ENCODE assay signal across 14 cellular contexts in the genomic region with DNA sequence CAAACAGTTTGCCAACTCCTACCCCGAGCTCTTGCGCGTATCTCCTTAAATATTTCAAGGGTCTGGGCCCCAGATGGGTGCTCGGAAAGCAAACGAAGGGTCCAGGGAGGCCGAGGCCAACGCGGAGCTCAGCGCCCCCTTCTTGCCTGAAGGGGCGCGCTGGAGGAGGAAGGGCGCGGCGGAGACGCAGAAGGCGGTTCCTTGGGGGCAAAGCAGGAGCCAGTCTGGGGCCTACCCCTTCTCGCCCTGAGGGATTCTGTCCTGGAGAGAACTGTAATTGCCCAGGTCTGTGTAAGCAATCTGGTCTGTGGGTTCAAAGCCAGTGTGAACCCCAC. TPM values are rescaled to one million over a fixed set of nuclear protein-coding genes. Genes with fewer than 3 reads are reported as not detected.
DNase-seq lines count a peak whose midpoint lies in the region; ATAC-seq and TF ChIP-seq lines count a peak whose summit lies in the region.
"Had no signal": no experiment of that assay in that cellular context is flagged by ENCODE, and none has a peak within 500 bp of the region (broad histone marks: within the 10 kb centered on the region; RNA-seq: fewer than 3 reads in every experiment).

No MANE protein-coding gene starts in this region.

- H3K4me1 ChIP-seq in SK-N-SH (ENCODE audit: control insufficient read depth in 1 of 2, insufficient read depth in 2 of 2, low read depth in 1 of 2, low read length in 1 of 2) (peaks cover 4 to 13% of the 10 kb centered on the region in 2 experiments; a peak in 1 of 4 replicates), iPS-20b (ENCODE audit: insufficient read depth, low read length) (peaks cover 14% of the 10 kb centered on the region)

- H3K4me3 ChIP-seq in SK-N-SH (ENCODE audit: low read depth in 2 of 2, low read length in 1 of 2) (peak overlapping the region in 1 of 2 experiments; percentile 56; a peak in 2 of 4 replicates), iPS-20b (ENCODE audit: low read length) (peak overlapping the region; percentile 84)

- no peaks in the 10 kb centered on the region for H3K9me3 ChIP-seq in SK-N-SH
- no peaks in the 10 kb centered on the region for H3K9me3 ChIP-seq in iPS-20b (ENCODE audit: insufficient read depth, low read depth, low read length)

- H3K9ac ChIP-seq in SK-N-SH: no peak overlapping the region
- H3K9ac ChIP-seq in iPS-20b (ENCODE audit: low read depth, low read length): peak overlapping the region; percentile 97

- no peak overlapping the region for H3K27ac Mint-ChIP-seq in activated naive CD8-positive, alpha-beta T cell treated with anti-CD3 and anti-CD28 coated beads, Interleukin-2, amount 10 ng/mL, durations not matched to agents 7 days and 5 days
- no peak overlapping the region for H3K27ac Mint-ChIP-seq in stimulated activated naive B cell treated with anti-CD40 and anti-IgM and Interleukin-4, amounts not matched to agents 10 μg/mL and 1 μg/mL and 100 μg/mL, for 72 hours

- H3K27ac ChIP-seq in SK-N-SH (ENCODE audit: low read depth in 2 of 2, low read length in 1 of 2) (no peak overlapping the region), iPS-20b (ENCODE audit: low read length) (peak overlapping the region; percentile 55)
- H3K27ac ChIP-seq: 22Rv1 had no signal

- H3K9me3 Mint-ChIP-seq in activated naive CD8-positive, alpha-beta T cell treated with anti-CD3 and anti-CD28 coated beads, Interleukin-2, amount 10 ng/mL, durations not matched to agents 7 days and 5 days: no peaks in the 10 kb centered on the region
- H3K9me3 Mint-ChIP-seq in stimulated activated naive B cell treated with anti-CD40 and anti-IgM and Interleukin-4, amounts not matched to agents 10 μg/mL and 1 μg/mL and 100 μg/mL, for 72 hours: no peaks in the 10 kb centered on the region

- WGBS in SK-N-SH (ENCODE audit: low lambda C conversion rate): 17% methylated on average over 16 of the region's 17 CpGs

- H3F3A ChIP-seq in SK-N-SH (replicated peaks; ENCODE audit: insufficient read depth): no peaks in the 10 kb centered on the region

- no peaks in the 10 kb centered on the region for H3K36me3 Mint-ChIP-seq in activated naive CD8-positive, alpha-beta T cell treated with anti-CD3 and anti-CD28 coated beads, Interleukin-2, amount 10 ng/mL, durations not matched to agents 7 days and 5 days
- H3K36me3 Mint-ChIP-seq in stimulated activated naive B cell treated with anti-CD40 and anti-IgM and Interleukin-4, amounts not matched to agents 10 μg/mL and 1 μg/mL and 100 μg/mL, for 72 hours: peaks cover 1 to 3% of the 10 kb centered on the region in 2 donors

- POLR2A ChIA-PET in SK-N-SH (lab: Yijun Ruan, JAX): no interaction called here
- POLR2A ChIA-PET in activated naive CD8-positive, alpha-beta T cell treated with anti-CD3 and anti-CD28 coated beads, Interleukin-2, amount 10 ng/mL, durations not matched to agents 7 days and 5 days (lab: Charles Lee): no interaction called here

- no peak for TF ChIP-seq RAD21 in SK-N-SH (IDR thresholded peaks at IDR 0.05; ENCODE audit: low read length)

- peaks cover 93% of the 10 kb centered on the region for H3K27me3 Mint-ChIP-seq in activated naive CD8-positive, alpha-beta T cell treated with anti-CD3 and anti-CD28 coated beads, Interleukin-2, amount 10 ng/mL, durations not matched to agents 7 days and 5 days
- peaks cover 75 to 91% of the 10 kb centered on the region in 2 donors for H3K27me3 Mint-ChIP-seq in stimulated activated naive B cell treated with anti-CD40 and anti-IgM and Interleukin-4, amounts not matched to agents 10 μg/mL and 1 μg/mL and 100 μg/mL, for 72 hours

- DNase-seq in SK-N-SH (no peak), GM19240 (ENCODE audit: insufficient read length, low spot score) (no peak)
- DNase-seq in activated naive CD8-positive, alpha-beta T cell treated with anti-CD3 and anti-CD28 coated beads, Interleukin-2, amount 10 ng/mL, durations not matched to agents 7 days and 5 days: no peak
- DNase-seq in stimulated activated naive B cell treated with anti-CD40 and anti-IgM and Interleukin-4, amounts not matched to agents 10 μg/mL and 1 μg/mL and 100 μg/mL, for 72 hours: no peak
- DNase-seq: NCI-H1092 treated with DMSO at 0.1 percent for 48 hours; OCI-M1; stimulated activated naive CD4-positive, alpha-beta T cell treated with Interleukin-2 at 50 U/mL for 16 hours had no signal

- H4K20me1 ChIP-seq in SK-N-SH (ENCODE audit: insufficient read depth): no peaks in the 10 kb centered on the region

- CTCF ChIA-PET in SK-N-SH (lab: Yijun Ruan, JAX): interaction anchor here (0.7 to 2.4 kb wide), 6 partner anchors 26 to 451 kb away, joined by 3 to 7 read pairs (median 3); no protein-coding TSS in a partner anchor

- H3K27me3 ChIP-seq in SK-N-SH (ENCODE audit: insufficient read depth) (peaks cover 77% of the 10 kb centered on the region), iPS-20b (ENCODE audit: insufficient read depth, low read length) (peaks cover 29% of the 10 kb centered on the region)

- ATAC-seq in SK-N-SH treated with all-trans-retinoic acid at 6 μM for 48 hours (no peak), HG03175 (IDR thresholded peaks at IDR 0.05; ENCODE audit: unreplicated experiment) (no peak), HG02759 (IDR thresholded peaks at IDR 0.05; ENCODE audit: unreplicated experiment) (no peak)
- no peak for ATAC-seq in activated naive CD8-positive, alpha-beta T cell treated with anti-CD3 and anti-CD28 coated beads, Interleukin-2, amount 10 ng/mL, durations not matched to agents 7 days and 5 days (ENCODE audit: low read depth)
- ATAC-seq in stimulated activated naive B cell treated with anti-CD40 and anti-IgM and Interleukin-4, amounts not matched to agents 10 μg/mL and 1 μg/mL and 100 μg/mL, for 72 hours (replicated peaks): no peak

- TF ChIP-seq EP300 in SK-N-SH (IDR thresholded peaks at IDR 0.05; ENCODE audit: borderline replicate concordance in 1 of 2, low read depth in 1 of 2, low read length in 1 of 2): no peak

- H3K79me2 ChIP-seq in SK-N-SH (ENCODE audit: insufficient read depth): no peaks in the 10 kb centered on the region

- H3K4me1 Mint-ChIP-seq in activated naive CD8-positive, alpha-beta T cell treated with anti-CD3 and anti-CD28 coated beads, Interleukin-2, amount 10 ng/mL, durations not matched to agents 7 days and 5 days: peaks cover 19% of the 10 kb centered on the region
- H3K4me1 Mint-ChIP-seq in stimulated activated naive B cell treated with anti-CD40 and anti-IgM and Interleukin-4, amounts not matched to agents 10 μg/mL and 1 μg/mL and 100 μg/mL, for 72 hours: peaks cover 31 to 52% of the 10 kb centered on the region in 2 donors

- no peak overlapping the region for H2AFZ ChIP-seq in SK-N-SH (ENCODE audit: low read depth)

- no peaks in the 10 kb centered on the region for H3K9me2 ChIP-seq in SK-N-SH

- H3K36me3 ChIP-seq in SK-N-SH (replicated peaks in 1 of 2; ENCODE audit: control insufficient read depth in 1 of 2, insufficient read depth in 2 of 2, low read length in 1 of 2) (no peaks in the 10 kb centered on the region), iPS-20b (ENCODE audit: insufficient read depth, low read depth, low read length) (no peaks in the 10 kb centered on the region)

- H3K4me3 Mint-ChIP-seq in activated naive CD8-positive, alpha-beta T cell treated with anti-CD3 and anti-CD28 coated beads, Interleukin-2, amount 10 ng/mL, durations not matched to agents 7 days and 5 days: peak overlapping the region; percentile 42
- peak overlapping the region; percentile 87 to 93 for H3K4me3 Mint-ChIP-seq in stimulated activated naive B cell treated with anti-CD40 and anti-IgM and Interleukin-4, amounts not matched to agents 10 μg/mL and 1 μg/mL and 100 μg/mL, for 72 hours

- H3K4me2 ChIP-seq in SK-N-SH: peak overlapping the region; percentile 74

- no peak for TF ChIP-seq CTCF in SK-N-SH (IDR thresholded peaks at IDR 0.05)

TF ChIP-seq in SK-N-SH, 30 proteins besides CTCF, POLR2A, EP300 and RAD21 (continues in another document):
- no peak for TF ChIP-seq EZH2phosphoT487 (IDR thresholded peaks at IDR 0.05; ENCODE audit: borderline replicate concordance, low read depth)
- TF ChIP-seq YY1 (IDR thresholded peaks at IDR 0.05; ENCODE audit: low read depth): no peak

TF ChIP-seq in SK-N-SH treated with all-trans-retinoic acid at 6 μM for 48 hours, 23 proteins besides CTCF, POLR2A, EP300 and RAD21:
- TF ChIP-seq OSR1 (CRISPR knock-in tag; IDR thresholded peaks at IDR 0.05) (no peak), CSDC2 (CRISPR knock-in tag; IDR thresholded peaks at IDR 0.05) (no peak), TCF4 (CRISPR knock-in tag; IDR thresholded peaks at IDR 0.05; ENCODE audit: borderline replicate concordance) (no peak), ZNF565 (CRISPR knock-in tag; conservative IDR thresholded peaks at IDR 0.05; ENCODE audit: low read depth) (no peak), ZNF70 (CRISPR knock-in tag; IDR thresholded peaks at IDR 0.05) (no peak), ZC3H10 (CRISPR knock-in tag; IDR thresholded peaks at IDR 0.05) (no peak), BACH2 (CRISPR knock-in tag; IDR thresholded peaks at IDR 0.05; ENCODE audit: borderline replicate concordance) (no peak), ISL1 (CRISPR knock-in tag; IDR thresholded peaks at IDR 0.05) (no peak), ZNF8 (CRISPR knock-in tag; IDR thresholded peaks at IDR 0.05) (no peak), ZFP3 (CRISPR knock-in tag; IDR thresholded peaks at IDR 0.05) (no peak)
- TF ChIP-seq, protein P1, sequence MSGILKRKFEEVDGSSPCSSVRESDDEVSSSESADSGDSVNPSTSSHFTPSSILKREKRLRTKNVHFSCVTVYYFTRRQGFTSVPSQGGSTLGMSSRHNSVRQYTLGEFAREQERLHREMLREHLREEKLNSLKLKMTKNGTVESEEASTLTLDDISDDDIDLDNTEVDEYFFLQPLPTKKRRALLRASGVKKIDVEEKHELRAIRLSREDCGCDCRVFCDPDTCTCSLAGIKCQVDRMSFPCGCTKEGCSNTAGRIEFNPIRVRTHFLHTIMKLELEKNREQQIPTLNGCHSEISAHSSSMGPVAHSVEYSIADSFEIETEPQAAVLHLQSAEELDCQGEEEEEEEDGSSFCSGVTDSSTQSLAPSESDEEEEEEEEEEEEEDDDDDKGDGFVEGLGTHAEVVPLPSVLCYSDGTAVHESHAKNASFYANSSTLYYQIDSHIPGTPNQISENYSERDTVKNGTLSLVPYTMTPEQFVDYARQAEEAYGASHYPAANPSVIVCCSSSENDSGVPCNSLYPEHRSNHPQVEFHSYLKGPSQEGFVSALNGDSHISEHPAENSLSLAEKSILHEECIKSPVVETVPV (CRISPR knock-in tag; IDR thresholded peaks at IDR 0.05): no peak

RNA-seq across cellular contexts. Expression of gene SFRP2, which starts 4.0 kb away (rescaled TPM):
- polyA plus RNA-seq in SK-N-SH (2012; rRNA removed): not detected in 2 replicates
- polyA plus RNA-seq in SK-N-SH (2012; cell fraction: cytosol; rRNA removed): not detected in 2 replicates
- polyA plus RNA-seq in SK-N-SH (2012; cell fraction: nucleus; rRNA removed): not detected in 2 replicates
- total RNA-seq in activated naive CD8-positive, alpha-beta T cell treated with anti-CD3 and anti-CD28 coated beads, Interleukin-2, amount 10 ng/mL, durations not matched to agents 7 days and 5 days: not detected
- total RNA-seq: G401, myocyte had no signal

RNA-seq across cellular contexts. Expression of gene RNF175, which starts 33.0 kb away (rescaled TPM):
- polyA plus RNA-seq in SK-N-SH (2012; rRNA removed): 0.06 and 0.10 TPM in 2 replicates
- 0.12 and 0.18 TPM in 2 replicates for polyA plus RNA-seq in SK-N-SH (2012; cell fraction: cytosol; rRNA removed)
- polyA plus RNA-seq in SK-N-SH (2012; cell fraction: nucleus; rRNA removed): 0.09 and 0.32 TPM in 2 replicates
- total RNA-seq in activated naive CD8-positive, alpha-beta T cell treated with anti-CD3 and anti-CD28 coated beads, Interleukin-2, amount 10 ng/mL, durations not matched to agents 7 days and 5 days: not detected
- total RNA-seq: G401, myocyte had no signal
